ENCODE assay signal across 25 cellular contexts in genomic region chr3:9553949-9554513, GRCh38. TPM values are rescaled to one million over a fixed set of nuclear protein-coding genes. Genes with fewer than 3 reads are reported as not detected.
DNase-seq lines count a peak whose midpoint lies in the region; ATAC-seq and TF ChIP-seq lines count a peak whose summit lies in the region.
"Had no signal": no experiment of that assay in that cellular context is flagged by ENCODE, and none has a peak within 500 bp of the region (broad histone marks: within the 10 kb centered on the region; RNA-seq: fewer than 3 reads in every experiment).

No MANE protein-coding gene starts in this region.

- peak overlapping the region; percentile 45; the same call in 1 of the 2 replicates for H3K9ac ChIP-seq in iPS-20b (ENCODE audit: low read depth, low read length)

- H3K4me1 ChIP-seq in BE2C (no peaks in the 10 kb centered on the region), iPS-20b (ENCODE audit: insufficient read depth, low read length) (peaks cover 20% of the 10 kb centered on the region), osteoblast (ENCODE audit: insufficient read depth, low read length) (no peaks in the 10 kb centered on the region)
- H3K4me1 ChIP-seq: left lung, sigmoid colon, upper lobe of right lung had no signal

- H3K27ac ChIP-seq in HL-60 (replicated peaks) (no peak overlapping the region), dorsolateral prefrontal cortex (peak overlapping the region in 5 of 59 donors; percentile 8 to 63 (median 48)), iPS-20b (ENCODE audit: low read length) (no peak overlapping the region), osteoblast (ENCODE audit: low read depth, low read length) (no peak overlapping the region)
- H3K27ac ChIP-seq: brain microvascular endothelial cell, C4-2B, left lung, RWPE1, sigmoid colon, upper lobe of right lung had no signal

- H3K4me3 ChIP-seq in BE2C (ENCODE audit: low read depth, low read length) (peak overlapping the region; percentile 44), HL-60 (replicated peaks; ENCODE audit: insufficient read depth, low read length) (peak overlapping the region; percentile 39; the same call in 1 of the 2 replicates), dorsolateral prefrontal cortex (peak overlapping the region; percentile 9 to 74 (median 56)), iPS-20b (ENCODE audit: low read length) (peak overlapping the region; percentile 75), osteoblast (ENCODE audit: insufficient read depth, low read length) (no peak overlapping the region)
- H3K4me3 ChIP-seq: left lung, sigmoid colon, upper lobe of right lung had no signal

- DNase-seq in BE2C (no peak), HL-60 (ENCODE audit: low read depth in 1 of 2, low spot score in 1 of 2) (no peak), dorsolateral prefrontal cortex (peak in 1 of 10 donors; percentile 12), osteoblast (ENCODE audit: insufficient read length, low spot score, missing footprints) (no peak), NCI-H2171 (lab: John Stamatoyannopoulos, UW) (no peak)
- no peak for DNase-seq in NK-92 treated with Interleukin-12 subunit alpha and Interleukin-12 subunit beta, amount 100 ng/mL, for 24 hours (lab: John Stamatoyannopoulos, UW)
- DNase-seq: activated CD4-positive, alpha-beta memory T cell treated with anti-CD3 and anti-CD28 coated beads for 36 hours; activated CD4-positive, CD25-positive, alpha-beta regulatory T cell; activated effector memory CD4-positive, alpha-beta T cell treated with Interleukin-2 at 50 U/mL for 16 hours; brain microvascular endothelial cell; left lung; naive thymus-derived CD8-positive, alpha-beta T cell; NCI-H1048; NCI-H2081 treated with DMSO at 0.1 percent for 48 hours; sigmoid colon; upper lobe of right lung had no signal

- H2AFZ ChIP-seq in osteoblast (ENCODE audit: low read length): no peak overlapping the region

- H3K27me3 ChIP-seq in BE2C: no peaks in the 10 kb centered on the region
- H3K27me3 ChIP-seq in HL-60 (ENCODE audit: insufficient read depth, poor library complexity, severe bottlenecking): peaks cover 7% of the 10 kb centered on the region
- peaks cover 0 to 40% (median 4%) of the 10 kb centered on the region in 45 donors for H3K27me3 ChIP-seq in dorsolateral prefrontal cortex
- peaks cover 42% of the 10 kb centered on the region for H3K27me3 ChIP-seq in iPS-20b (ENCODE audit: insufficient read depth, low read length)
- H3K27me3 ChIP-seq in osteoblast (ENCODE audit: insufficient read depth, low read length): peaks cover 9% of the 10 kb centered on the region

- ATAC-seq in HG02840 (IDR thresholded peaks at IDR 0.05; ENCODE audit: low FRiP score, unreplicated experiment): no peak
- ATAC-seq: left lung; naive thymus-derived CD8-positive, alpha-beta T cell; upper lobe of right lung had no signal

- intact Hi-C loops in dorsolateral prefrontal cortex (cut with DNase I): no loop called here

- no peak overlapping the region for H3K4me2 ChIP-seq in osteoblast (ENCODE audit: insufficient read depth, low read length)

- no peaks in the 10 kb centered on the region for H3K36me3 ChIP-seq in BE2C
- no peaks in the 10 kb centered on the region for H3K36me3 ChIP-seq in iPS-20b (ENCODE audit: insufficient read depth, low read depth, low read length)
- H3K36me3 ChIP-seq in osteoblast (ENCODE audit: insufficient read depth, low read length): no peaks in the 10 kb centered on the region
- H3K36me3 ChIP-seq: brain microvascular endothelial cell, left lung, sigmoid colon, upper lobe of right lung had no signal

- no peaks in the 10 kb centered on the region for H4K20me1 ChIP-seq in osteoblast (ENCODE audit: insufficient read depth, low read length)

- TF ChIP-seq CTCF in BE2C (IDR thresholded peaks at IDR 0.05; ENCODE audit: low read depth, low read length) (no peak), HL-60 (IDR thresholded peaks at IDR 0.05; ENCODE audit: insufficient read depth, low read length) (no peak), dorsolateral prefrontal cortex (IDR thresholded peaks at IDR 0.05 in 54 of 56, conservative IDR thresholded peaks at IDR 0.05 in 2 of 56; ENCODE audit: low read depth in 1 of 56, partially characterized antibody in 56 of 56) (no peak), osteoblast (IDR thresholded peaks at IDR 0.05; ENCODE audit: extremely low read depth, low read depth, low read length) (no peak)

- H3K9me3 ChIP-seq in BE2C (no peaks in the 10 kb centered on the region), iPS-20b (ENCODE audit: insufficient read depth, low read depth, low read length) (no peaks in the 10 kb centered on the region), osteoblast (ENCODE audit: low read depth, low read length) (no peaks in the 10 kb centered on the region)
- H3K9me3 ChIP-seq: left lung, upper lobe of right lung had no signal

- no peaks in the 10 kb centered on the region for H3K79me2 ChIP-seq in osteoblast (ENCODE audit: insufficient read depth, low read length)

RNA-seq across cellular contexts. Expression of gene LHFPL4, which starts 0.4 kb away (rescaled TPM):
- 5.0 TPM for polyA plus RNA-seq in BE2C (2012; ENCODE audit: insufficient read depth, insufficient read length, low read depth)
- total RNA-seq in dorsolateral prefrontal cortex (10 to 100 TPM; 11.5 to 85.4 (median 57.5) TPM), osteoblast (under 0.01 TPM in 1 of 2 replicates, not detected in the other)
- total RNA-seq: activated CD4-positive, alpha-beta memory T cell treated with anti-CD3 and anti-CD28 coated beads for 36 hours; HT-29; left lung; LHCN-M2; mesothelial cell of epicardium; naive thymus-derived CD8-positive, alpha-beta T cell; NCI-H460; upper lobe of right lung had no signal
- polyA plus RNA-seq: AG04450 had no signal

Comparison
In these comparisons a context has a peak if more than half of its experiments do, and no peak if none do; other contexts are left out.
1. RNA of gene LHFPL4, which starts 0.4 kb away (total RNA-seq): 11.5 to 85.4 TPM in dorsolateral prefrontal cortex; under 0.01 TPM in osteoblast; every median in the first group is over 10 times any median in the second.